In the genomic region with DNA sequence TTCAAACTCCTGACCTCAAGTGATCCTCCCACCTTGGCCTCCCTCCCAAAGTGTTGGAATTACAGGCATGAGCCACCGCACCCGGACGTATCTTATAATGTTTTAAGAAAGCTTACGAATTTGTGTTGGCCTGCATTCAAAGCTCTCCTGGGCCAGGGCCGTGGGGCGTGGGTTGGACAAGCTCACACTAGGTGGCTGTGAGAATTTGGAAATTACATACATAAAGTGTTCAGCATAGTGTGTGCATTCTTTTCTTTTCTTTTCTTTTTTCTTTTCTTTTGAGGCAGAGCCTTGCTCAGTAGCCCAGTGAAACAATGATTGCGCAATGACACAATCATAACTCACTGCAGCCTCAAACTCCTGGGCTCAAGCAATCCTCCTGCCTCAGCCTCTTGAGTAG, we compare ENCODE assay signal across 10 cellular contexts. TPM values are rescaled to one million over a fixed set of nuclear protein-coding genes. Genes with fewer than 3 reads are reported as not detected.
DNase-seq lines count a peak whose midpoint lies in the region; ATAC-seq and TF ChIP-seq lines count a peak whose summit lies in the region.
"Had no signal": no experiment of that assay in that cellular context is flagged by ENCODE, and none has a peak within 500 bp of the region (broad histone marks: within the 10 kb centered on the region; RNA-seq: fewer than 3 reads in every experiment).

No MANE protein-coding gene starts in this region.

- peaks cover 4% of the 10 kb centered on the region for H3K36me3 Mint-ChIP-seq in CD4-positive, alpha-beta T cell (ENCODE audit: low read depth)

- H2BK12ac ChIP-seq in trophoblast cell (ENCODE audit: low read length), result no peak overlapping the region

- no peak for ATAC-seq in CD4-positive, alpha-beta T cell (ENCODE audit: poor library complexity)
- peak; percentile 6; the same call in 1 of the 2 replicates for ATAC-seq in PC-3

- POLR2A ChIA-PET in CD4-positive, alpha-beta T cell (lab: Charles Lee), result interaction anchor here (0.8 to 3.8 kb wide), 2 partner anchors 10 to 39 kb away, joined by 3 to 17 read pairs; no protein-coding TSS in a partner anchor
- POLR2A ChIA-PET in PC-3 (lab: Charles Lee; ENCODE audit: unreplicated experiment), result interaction anchor here (0.7 to 1.4 kb wide), 5 partner anchors 10 to 260 kb away, joined by 3 to 6 read pairs (median 4); no protein-coding TSS in a partner anchor

- TF ChIP-seq CTCF in CD4-positive, alpha-beta T cell (IDR thresholded peaks at IDR 0.05), result no peak
- TF ChIP-seq CTCF in PC-3 (conservative IDR thresholded peaks at IDR 0.05; ENCODE audit: low read depth, low read length), result no peak

- H4K12ac ChIP-seq in trophoblast cell (ENCODE audit: low read depth, low read length), result no peak overlapping the region

- no peak overlapping the region for H4K91ac ChIP-seq in trophoblast cell (ENCODE audit: low read depth, low read length)

- no peaks in the 10 kb centered on the region for H3K9me3 Mint-ChIP-seq in CD4-positive, alpha-beta T cell

- 32 to 54% methylated on average over 7 of the region's 7 CpGs for WGBS in esophagus, 2 donors
- WGBS in trophoblast cell (ENCODE audit: extremely low coverage, insufficient coverage, insufficient read length), result no CpG with 5 or more reads among the region's 7 CpGs

- no peak overlapping the region for H4K8ac ChIP-seq in trophoblast cell (ENCODE audit: low read depth, low read length)

- no peaks in the 10 kb centered on the region for H3K27me3 Mint-ChIP-seq in CD4-positive, alpha-beta T cell

- H3K9ac ChIP-seq in PC-3 (ENCODE audit: low read length) (peak overlapping the region; percentile 19), trophoblast cell (ENCODE audit: low read length) (no peak overlapping the region)
- H3K9ac ChIP-seq: KMS-11 had no signal

- H3K4me2 ChIP-seq in PC-3 (ENCODE audit: low read length) (peak overlapping the region; percentile 26), trophoblast cell (ENCODE audit: low read length) (no peak overlapping the region)
- H3K4me2 ChIP-seq: KMS-11 had no signal

- no peaks in the 10 kb centered on the region for H3K36me3 ChIP-seq in PC-3 (ENCODE audit: low read depth, low read length)
- H3K36me3 ChIP-seq in esophagus (ENCODE audit: control insufficient read depth in 2 of 2, insufficient read depth in 2 of 2, low read length in 1 of 2), result peaks cover 0 to 3% of the 10 kb centered on the region in 2 donors
- H3K36me3 ChIP-seq in trophoblast cell (ENCODE audit: control insufficient read depth in 1 of 2, insufficient read depth in 2 of 2, low read length in 2 of 2), result peaks cover 1 to 7% of the 10 kb centered on the region in 2 experiments
- H3K36me3 ChIP-seq: cardiac muscle cell had no signal

- peak overlapping the region; percentile 45 for H3K4me3 Mint-ChIP-seq in CD4-positive, alpha-beta T cell

- H3K27me3 ChIP-seq in CD4-positive, alpha-beta T cell (ENCODE audit: control insufficient read depth, insufficient read depth, low read length), result no peaks in the 10 kb centered on the region
- H3K27me3 ChIP-seq in PC-3 (ENCODE audit: low read length) (no peaks in the 10 kb centered on the region), esophagus (ENCODE audit: control insufficient read depth in 1 of 2, insufficient read depth in 2 of 2, low read length in 2 of 2) (no peaks in the 10 kb centered on the region), trophoblast cell (ENCODE audit: insufficient read depth, low read length) (no peaks in the 10 kb centered on the region)
- H3K27me3 ChIP-seq: cardiac muscle cell had no signal

- no peak overlapping the region for H3K23ac ChIP-seq in trophoblast cell (ENCODE audit: low read length)

- BruUV-seq in PC-3 (replicated peaks; lab: Mats Ljungman, UMichigan), result no TSS peak

- no peaks in the 10 kb centered on the region for H3K9me2 ChIP-seq in PC-3 (replicated peaks; ENCODE audit: low read length)

- H2AFZ ChIP-seq in PC-3 (ENCODE audit: low read length) (no peak overlapping the region), trophoblast cell (ENCODE audit: insufficient read depth, low read length, poor library complexity) (no peak overlapping the region)

- no peak overlapping the region for H2AK5ac ChIP-seq in trophoblast cell (ENCODE audit: low read length)

- H3K4me3 ChIP-seq in PC-3 (ENCODE audit: low read length) (no peak overlapping the region; the same call in 1 of the 2 replicates), esophagus (ENCODE audit: low read depth in 1 of 2, low read length in 2 of 2) (no peak overlapping the region), trophoblast cell (ENCODE audit: low read depth, low read length) (no peak overlapping the region)
- H3K4me3 ChIP-seq: cardiac muscle cell had no signal

- no peaks in the 10 kb centered on the region for H3K9me3 ChIP-seq in CD4-positive, alpha-beta T cell (ENCODE audit: control insufficient read depth, low read length)
- H3K9me3 ChIP-seq in PC-3 (ENCODE audit: low read length) (no peaks in the 10 kb centered on the region), esophagus (ENCODE audit: control insufficient read depth in 2 of 2, insufficient read depth in 1 of 2, low read depth in 1 of 2, low read length in 1 of 2) (no peaks in the 10 kb centered on the region), trophoblast cell (ENCODE audit: insufficient read depth, low read depth, low read length) (no peaks in the 10 kb centered on the region)

- H3K14ac ChIP-seq in trophoblast cell (ENCODE audit: low read length), result no peak overlapping the region

- no peak overlapping the region for H2BK5ac ChIP-seq in trophoblast cell (ENCODE audit: low read depth, low read length, poor library complexity)

- H3K79me2 ChIP-seq in PC-3 (ENCODE audit: low read length) (peaks cover 21% of the 10 kb centered on the region), trophoblast cell (ENCODE audit: control insufficient read depth, insufficient read depth, low read length, poor library complexity) (peaks cover 10% of the 10 kb centered on the region)

- H4K20me1 ChIP-seq in PC-3 (ENCODE audit: low read length), result no peaks in the 10 kb centered on the region

- no peak overlapping the region for H3K4ac ChIP-seq in trophoblast cell (ENCODE audit: low read depth, low read length)

- intact Hi-C loops in CD4-positive, alpha-beta T cell (cut with DNase I, micrococcal nuclease), result loop anchor here in 1 of 2 experiments (2.0 kb wide), 1 partner anchor 35 kb away; no protein-coding TSS in a partner anchor
- intact Hi-C loops in PC-3 (cut with micrococcal nuclease), result loop anchor here (2.0 kb wide), 1 partner anchor 35 kb away; no protein-coding TSS in a partner anchor

- no peak overlapping the region for H3K27ac ChIP-seq in CD4-positive, alpha-beta T cell (ENCODE audit: low read depth, low read length)
- H3K27ac ChIP-seq in PC-3 (ENCODE audit: low read length), result peak overlapping the region; percentile 95
- H3K27ac ChIP-seq in esophagus (ENCODE audit: low read depth in 2 of 2, low read length in 1 of 2), result peak overlapping the region; percentile 18 to 68
- no peak overlapping the region for H3K27ac ChIP-seq in trophoblast cell (ENCODE audit: low read depth, low read length)
- H3K27ac ChIP-seq: cardiac muscle cell, KMS-11 had no signal

- no peak for DNase-seq in CD4-positive, alpha-beta T cell
- peak; percentile 89 for DNase-seq in PC-3
- peak; percentile 74 to 86 for DNase-seq in trophoblast cell
- no peak for DNase-seq in NCI-H345 (lab: John Stamatoyannopoulos, UW)
- DNase-seq in occipital lobe (lab: John Stamatoyannopoulos, UW), result no peak
- no peak for DNase-seq in NK-92 (lab: John Stamatoyannopoulos, UW; ENCODE audit: unreplicated experiment)
- no peak for DNase-seq in activated CD8-positive, alpha-beta memory T cell treated with anti-CD3 and anti-CD28 coated beads, Interleukin-2, amount 50 U/mL, for 48 hours

- peaks cover 23% of the 10 kb centered on the region for H3K4me1 ChIP-seq in PC-3 (ENCODE audit: insufficient read depth, low read length)
- H3K4me1 ChIP-seq in esophagus (ENCODE audit: control insufficient read depth in 2 of 2, insufficient read depth in 2 of 2, low read length in 1 of 2), result peaks cover 6 to 15% of the 10 kb centered on the region in 2 donors
- peaks cover 8 to 10% of the 10 kb centered on the region in 2 experiments for H3K4me1 ChIP-seq in trophoblast cell (ENCODE audit: control insufficient read depth in 1 of 2, insufficient read depth in 2 of 2, low read length in 2 of 2)

- H2BK120ac ChIP-seq in trophoblast cell (ENCODE audit: insufficient read depth, low read length, poor library complexity), result no peak overlapping the region

- CTCF ChIA-PET in CD4-positive, alpha-beta T cell (lab: Charles Lee), result interaction anchor here (1.3 to 3.2 kb wide), 2 partner anchors 10 to 64 kb away, joined by 3 to 16 read pairs; no protein-coding TSS in a partner anchor
- CTCF ChIA-PET in PC-3 (lab: Charles Lee), result interaction anchor here (0.6 kb wide), 2 partner anchors 13 to 64 kb away, joined by 3 to 4 read pairs; no protein-coding TSS in a partner anchor

- H3K27ac Mint-ChIP-seq in CD4-positive, alpha-beta T cell, result no peak overlapping the region

- H3K18ac ChIP-seq in trophoblast cell (ENCODE audit: low read length), result no peak overlapping the region

- H3K79me1 ChIP-seq in trophoblast cell (ENCODE audit: low read length), result peaks cover 13% of the 10 kb centered on the region

- H3F3A ChIP-seq in PC-3 (ENCODE audit: low read length, unreplicated experiment), result peaks cover 5% of the 10 kb centered on the region

- H3K4me1 Mint-ChIP-seq in CD4-positive, alpha-beta T cell (ENCODE audit: low read depth), result peaks cover 34% of the 10 kb centered on the region

RNA-seq across cellular contexts. Expression of a gene that starts 2.6 kb away (rescaled TPM):
- total RNA-seq in CD4-positive, alpha-beta T cell, result 1 to 10 TPM; 3.5 to 3.8 TPM
- total RNA-seq in PC-3 (2014; rRNA removed) (8.0 and 11.4 TPM in 2 replicates), occipital lobe (11.1 TPM)
- 10 to 100 TPM; 10.1 to 17.0 TPM for polyA plus RNA-seq in esophagus
- polyA plus RNA-seq in trophoblast cell (2013), result 13.1 and 14.3 TPM in 2 replicates

RNA-seq across cellular contexts. Expression of a gene that starts 23.6 kb away (rescaled TPM):
- total RNA-seq in CD4-positive, alpha-beta T cell, result 100 to 1,000 TPM; 119 TPM
- total RNA-seq in PC-3 (2014; rRNA removed) (341 and 392 TPM in 2 replicates), occipital lobe (15.8 TPM)
- 100 to 1,000 TPM; 135 to 174 TPM for polyA plus RNA-seq in esophagus
- polyA plus RNA-seq in trophoblast cell (2013), result 270 and 271 TPM in 2 replicates

RNA-seq across cellular contexts. Expression of a gene that starts 33.5 kb away (rescaled TPM):
- total RNA-seq in CD4-positive, alpha-beta T cell, result 10 to 100 TPM; 20.4 to 21.1 TPM
- total RNA-seq in PC-3 (2014; rRNA removed) (85.2 and 140 TPM in 2 replicates), occipital lobe (16.4 TPM)
- polyA plus RNA-seq in esophagus, result 10 to 100 TPM; 17.7 to 28.9 TPM
- polyA plus RNA-seq in trophoblast cell (2013), result 24.5 and 25.8 TPM in 2 replicates

Comparison
In these comparisons a context has a peak if more than half of its experiments do, and no peak if none do; other contexts are left out.
1. DNase-seq: peak in PC-3 (single experiment) and trophoblast cell (2 of 2); none in CD4-positive, alpha-beta T cell (0 of 10), NCI-H345 (single experiment), occipital lobe (single experiment), NK-92 (single experiment) and activated CD8-positive, alpha-beta memory T cell treated with anti-CD3 and anti-CD28 coated beads, Interleukin-2, amount 50 U/mL, for 48 hours (single experiment).
2. H3K27ac ChIP-seq: peak in PC-3 (single experiment) and esophagus (2 of 2); none in CD4-positive, alpha-beta T cell (single experiment) and trophoblast cell (single experiment).